Comparison of ENCODE assay signal across 20 cellular contexts in the genomic region with DNA sequence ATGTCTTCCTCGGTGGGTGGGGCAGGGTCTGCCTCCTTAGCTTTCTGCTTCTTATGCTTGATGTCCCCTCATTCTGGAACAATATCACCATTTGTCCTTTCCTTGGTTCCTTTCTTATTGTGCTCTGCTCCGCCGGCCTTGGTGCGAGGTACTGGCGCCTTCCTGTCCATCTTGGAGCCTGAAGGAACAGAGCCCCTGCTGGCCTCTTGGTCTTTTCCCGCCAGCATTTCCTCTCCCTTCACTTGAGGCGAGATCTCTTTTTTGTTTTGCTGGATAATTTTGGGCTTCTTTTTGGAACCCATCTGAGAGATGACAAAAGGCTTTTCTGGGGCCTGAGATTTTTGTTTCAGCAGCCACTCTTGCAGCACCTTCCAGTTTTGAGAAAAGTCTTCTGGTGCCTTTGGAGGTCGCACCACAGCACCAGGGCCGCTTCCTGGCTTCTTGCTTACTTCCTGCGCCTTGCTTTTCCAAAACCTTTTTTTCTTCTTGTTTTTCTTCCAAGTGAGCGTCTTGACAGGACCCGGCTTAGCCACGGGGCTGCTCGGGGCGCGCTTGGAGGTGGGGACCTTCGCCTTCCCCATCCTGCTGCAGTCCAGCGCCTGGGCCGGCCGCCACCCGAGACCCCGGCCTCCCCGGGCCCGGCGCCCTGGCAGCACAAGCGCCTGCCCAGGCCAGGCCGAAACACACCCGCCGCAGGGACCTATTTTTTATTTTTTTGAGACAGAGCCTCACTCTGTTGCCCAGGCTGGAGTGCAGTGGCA.
DNase-seq lines count a peak whose midpoint lies in the region; ATAC-seq and TF ChIP-seq lines count a peak whose summit lies in the region.
"Had no signal": no experiment of that assay in that cellular context is flagged by ENCODE, and none has a peak within 500 bp of the region (broad histone marks: within the 10 kb centered on the region; RNA-seq: fewer than 3 reads in every experiment).

No MANE protein-coding gene starts in this region.

- H2BK12ac ChIP-seq in mesenchymal stem cell (ENCODE audit: low read length in 2 of 2) = no peak overlapping the region

- H2AFZ ChIP-seq in OCI-LY1 (ENCODE audit: low read length) (no peak overlapping the region), mesenchymal stem cell (ENCODE audit: low read depth, low read length) (no peak overlapping the region)

- intact Hi-C loops in prostate gland (cut with DNase I) = no loop called here

- H2AK5ac ChIP-seq in mesenchymal stem cell (ENCODE audit: low read length, severe bottlenecking) = no peak overlapping the region

- no peaks in the 10 kb centered on the region for H3K27me3 ChIP-seq in OCI-LY1 (ENCODE audit: insufficient read depth, low read length)
- H3K27me3 ChIP-seq in mesenchymal stem cell (ENCODE audit: control insufficient read depth in 1 of 2, insufficient read depth in 1 of 2, low read length in 2 of 2) = peaks cover 2 to 19% of the 10 kb centered on the region in 2 experiments
- no peaks in the 10 kb centered on the region for H3K27me3 ChIP-seq in prostate gland (replicated peaks; ENCODE audit: insufficient read depth)

- TF ChIP-seq CTCF in OCI-LY1 (IDR thresholded peaks at IDR 0.05; ENCODE audit: low read length) (no peak), prostate gland (IDR thresholded peaks at IDR 0.05) (no peak)

- H3K4me1 ChIP-seq in OCI-LY1 (ENCODE audit: insufficient read depth, low read length, severe bottlenecking) = peaks cover 62% of the 10 kb centered on the region
- H3K4me1 ChIP-seq in mesenchymal stem cell (ENCODE audit: control insufficient read depth, insufficient read depth, low read depth, low read length) = peaks cover 2% of the 10 kb centered on the region
- H3K4me1 ChIP-seq in prostate gland (replicated peaks) = no peaks in the 10 kb centered on the region

- H3K36me3 Mint-ChIP-seq in activated naive CD4-positive, alpha-beta T cell treated with anti-CD3 and anti-CD28 coated beads, Interleukin-2, amount 50 U/mL, for 24 hours = peaks cover 4% of the 10 kb centered on the region

- H4K91ac ChIP-seq in mesenchymal stem cell (ENCODE audit: low read length) = no peak overlapping the region

- H3K27ac ChIP-seq in OCI-LY1 (ENCODE audit: low read depth, low read length, poor library complexity, severe bottlenecking) = peak overlapping the region; percentile 90
- no peak overlapping the region for H3K27ac ChIP-seq in mesenchymal stem cell (ENCODE audit: low read length, poor library complexity, severe bottlenecking)
- H3K27ac ChIP-seq in prostate gland = no peak overlapping the region
- H3K27ac ChIP-seq: A549 had no signal

- WGBS in mesenchymal stem cell = 95% methylated on average over 28 of the region's 29 CpGs
- WGBS in prostate gland = 98% methylated on average over 29 of the region's 29 CpGs

- H3K23ac ChIP-seq in mesenchymal stem cell (ENCODE audit: low read length in 2 of 2) = no peak overlapping the region

- no peaks in the 10 kb centered on the region for H3K79me1 ChIP-seq in mesenchymal stem cell (replicated peaks; ENCODE audit: low read length, poor library complexity, severe bottlenecking)

- no peak overlapping the region for H4K8ac ChIP-seq in mesenchymal stem cell (ENCODE audit: low read length)

- no peaks in the 10 kb centered on the region for H3K9me2 ChIP-seq in OCI-LY1 (ENCODE audit: low read depth, low read length)

- no peak overlapping the region for H3K4ac ChIP-seq in mesenchymal stem cell (ENCODE audit: low read depth in 1 of 2, low read length in 2 of 2)

- H3K9ac ChIP-seq in OCI-LY1 (ENCODE audit: low read length) (no peak overlapping the region; the same call in 1 of the 2 replicates), mesenchymal stem cell (ENCODE audit: low read length) (no peak overlapping the region)

- no peak overlapping the region for H2BK5ac ChIP-seq in mesenchymal stem cell (ENCODE audit: low read depth, low read length, poor library complexity, severe bottlenecking)

- peaks cover 24% of the 10 kb centered on the region for H3K4me1 Mint-ChIP-seq in activated naive CD4-positive, alpha-beta T cell treated with anti-CD3 and anti-CD28 coated beads, Interleukin-2, amount 50 U/mL, for 24 hours
- H3K4me1 Mint-ChIP-seq in stimulated activated naive CD8-positive, alpha-beta T cell treated with anti-CD3 and anti-CD28 coated beads, Interleukin-15, amount 100 ng/mL, for 72 hours = peaks cover 19% of the 10 kb centered on the region

- no peak overlapping the region for H3K4me3 ChIP-seq in OCI-LY1 (ENCODE audit: low read depth, low read length, poor library complexity, severe bottlenecking)
- H3K4me3 ChIP-seq in mesenchymal stem cell (ENCODE audit: insufficient read depth in 1 of 2, low read depth in 1 of 2, low read length in 2 of 2) = no peak overlapping the region
- H3K4me3 ChIP-seq in prostate gland = no peak overlapping the region
- H3K4me3 ChIP-seq: A549 had no signal

- no peak overlapping the region for H3K18ac ChIP-seq in mesenchymal stem cell (ENCODE audit: low read depth in 1 of 2, low read length in 2 of 2)

- H3K9me3 Mint-ChIP-seq in activated naive CD4-positive, alpha-beta T cell treated with anti-CD3 and anti-CD28 coated beads, Interleukin-2, amount 50 U/mL, for 24 hours = peaks cover 6% of the 10 kb centered on the region
- peaks cover 4 to 6% of the 10 kb centered on the region in 2 donors for H3K9me3 Mint-ChIP-seq in stimulated activated naive CD8-positive, alpha-beta T cell treated with anti-CD3 and anti-CD28 coated beads, Interleukin-15, amount 100 ng/mL, for 72 hours

- H2BK15ac ChIP-seq in mesenchymal stem cell (ENCODE audit: low read depth, poor library complexity, severe bottlenecking) = no peak overlapping the region

- H3F3A ChIP-seq in OCI-LY1 (ENCODE audit: insufficient read depth, low read length) = peaks cover 21% of the 10 kb centered on the region

- H3K27me3 Mint-ChIP-seq in activated naive CD4-positive, alpha-beta T cell treated with anti-CD3 and anti-CD28 coated beads, Interleukin-2, amount 50 U/mL, for 24 hours = no peaks in the 10 kb centered on the region
- H3K27me3 Mint-ChIP-seq in stimulated activated naive CD8-positive, alpha-beta T cell treated with anti-CD3 and anti-CD28 coated beads, Interleukin-15, amount 100 ng/mL, for 72 hours = no peaks in the 10 kb centered on the region

- no peak overlapping the region for H3K14ac ChIP-seq in mesenchymal stem cell (ENCODE audit: low read length in 2 of 2)

- no peak overlapping the region for H2BK120ac ChIP-seq in mesenchymal stem cell (ENCODE audit: low read depth, low read length)

- H3K79me2 ChIP-seq in OCI-LY1 (ENCODE audit: insufficient read depth, low read length) = no peaks in the 10 kb centered on the region

- no peak overlapping the region for H3K4me3 Mint-ChIP-seq in activated naive CD4-positive, alpha-beta T cell treated with anti-CD3 and anti-CD28 coated beads, Interleukin-2, amount 50 U/mL, for 24 hours
- no peak overlapping the region for H3K4me3 Mint-ChIP-seq in stimulated activated naive CD8-positive, alpha-beta T cell treated with anti-CD3 and anti-CD28 coated beads, Interleukin-15, amount 100 ng/mL, for 72 hours

- ATAC-seq in left lobe of liver = no peak
- no peak for ATAC-seq in stimulated activated naive CD8-positive, alpha-beta T cell treated with anti-CD3 and anti-CD28 coated beads, Interleukin-15, amount 100 ng/mL, for 72 hours
- ATAC-seq: A549 had no signal

- no peaks in the 10 kb centered on the region for H3K36me3 ChIP-seq in OCI-LY1 (ENCODE audit: insufficient read depth, low read length)
- no peaks in the 10 kb centered on the region for H3K36me3 ChIP-seq in mesenchymal stem cell (ENCODE audit: control insufficient read depth in 1 of 2, insufficient read depth in 2 of 2, low read depth in 1 of 2, low read length in 2 of 2)
- no peaks in the 10 kb centered on the region for H3K36me3 ChIP-seq in prostate gland

- peak overlapping the region; percentile 62 for H3K27ac Mint-ChIP-seq in activated naive CD4-positive, alpha-beta T cell treated with anti-CD3 and anti-CD28 coated beads, Interleukin-2, amount 50 U/mL, for 24 hours
- peak overlapping the region; percentile 43 to 72 for H3K27ac Mint-ChIP-seq in stimulated activated naive CD8-positive, alpha-beta T cell treated with anti-CD3 and anti-CD28 coated beads, Interleukin-15, amount 100 ng/mL, for 72 hours

- H4K20me1 ChIP-seq in OCI-LY1 (ENCODE audit: insufficient read depth, low read length) = no peaks in the 10 kb centered on the region

- no peak for DNase-seq in activated naive CD4-positive, alpha-beta T cell treated with Interleukin-2 at 50 U/mL for 16 hours
- DNase-seq in left lobe of liver (ENCODE audit: low spot score) = peak; percentile 37
- DNase-seq in stimulated activated naive CD8-positive, alpha-beta T cell treated with anti-CD3 and anti-CD28 coated beads, Interleukin-15, amount 100 ng/mL, for 72 hours = no peak
- DNase-seq in mesenchymal stem cell = no peak
- no peak for DNase-seq in AML-193 (lab: John Stamatoyannopoulos, UW)
- no peak for DNase-seq in prostate gland (ENCODE audit: low spot score)
- DNase-seq: COR-L47, DMS153, EL, HCEC 1CT, MV-4-11, NCI-H1417 treated with DMSO at 0.1 percent for 48 hours, NCI-H2029, NCI-H2171, NCI-H446, NCI-H69, OCI-M1 had no signal

- H3K4me2 ChIP-seq in OCI-LY1 (ENCODE audit: low read length) (peak overlapping the region; percentile 23; the same call in 1 of the 2 replicates), mesenchymal stem cell (ENCODE audit: low read length, poor library complexity, severe bottlenecking) (no peak overlapping the region)
- H3K4me2 ChIP-seq: A549 had no signal

- H3K9me3 ChIP-seq in OCI-LY1 (ENCODE audit: low read length) = no peaks in the 10 kb centered on the region; the same call in 1 of the 2 replicates
- peaks cover 22% of the 10 kb centered on the region for H3K9me3 ChIP-seq in mesenchymal stem cell (ENCODE audit: control insufficient read depth, low read length)
- H3K9me3 ChIP-seq in prostate gland = no peaks in the 10 kb centered on the region
- H3K9me3 ChIP-seq: A549 had no signal

- TF ChIP-seq POLR2A in prostate gland (IDR thresholded peaks at IDR 0.05) = no peak
